Comparison of ENCODE assay signal across 8 cellular contexts in the genomic region with DNA sequence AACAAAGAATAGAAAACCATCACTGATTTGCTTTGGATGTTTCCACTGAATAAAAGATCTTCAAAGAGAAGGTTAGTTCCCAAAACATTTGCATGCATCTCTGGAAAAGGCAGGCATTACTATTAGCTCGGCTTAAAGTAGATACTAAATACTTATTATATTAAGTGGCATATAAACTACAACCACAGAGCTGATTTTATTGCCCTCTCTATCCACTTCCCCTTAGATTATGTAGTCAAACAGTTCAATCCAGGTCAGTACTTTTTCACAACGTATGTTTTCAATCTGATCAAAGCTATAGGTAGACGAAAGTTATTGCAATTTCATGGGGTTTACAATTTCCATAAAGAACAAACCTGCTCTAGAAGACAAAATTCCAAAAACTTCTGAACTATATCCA. TPM values are rescaled to one million over a fixed set of nuclear protein-coding genes. Genes with fewer than 3 reads are reported as not detected.
A peak's percentile ranks its signal among the peaks of the same experiment; 100 is the strongest.
DNase-seq lines count a peak whose midpoint lies in the region; ATAC-seq, FAIRE-seq and TF ChIP-seq lines count a peak whose summit lies in the region.

No MANE protein-coding gene starts in this region.

- peaks cover 8 to 32% of the 10 kb centered on the region in 2 experiments for H3K79me1 ChIP-seq in IMR-90 (ENCODE audit: low read depth in 1 of 2, low read length in 2 of 2)

- peak overlapping the region in 1 of 2 experiments; percentile 76; a peak in 1 of 4 replicates for H4K8ac ChIP-seq in IMR-90 (ENCODE audit: low read depth in 2 of 2, low read length in 2 of 2)

- H3K4me2 ChIP-seq in IMR-90 (ENCODE audit: low read depth, low read length) (peak overlapping the region; percentile 100), K562 (ENCODE audit: insufficient read depth, low read length) (peak overlapping the region; percentile 79)

- BruUV-seq in IMR-90 (replicated peaks; lab: Mats Ljungman, UMichigan): no TSS peak
- BruUV-seq in K562 (replicated peaks; lab: Mats Ljungman, UMichigan): TSS peak; percentile 44

- H3K9me3 ChIP-seq in IMR-90 (ENCODE audit: control insufficient read depth, insufficient read depth, low read length) (no peaks in the 10 kb centered on the region), K562 (replicated peaks; ENCODE audit: control insufficient read depth, insufficient read depth, low read depth, low read length) (no peaks in the 10 kb centered on the region)

- H2BK15ac ChIP-seq in IMR-90 (ENCODE audit: low read depth, low read length): no peak overlapping the region

- no peak overlapping the region for H2AK9ac ChIP-seq in IMR-90 (replicated peaks; ENCODE audit: low read depth, low read length, poor library complexity)

- H3K27me3 Mint-ChIP-seq in mesothelial cell of epicardium (ENCODE audit: low read depth): no peaks in the 10 kb centered on the region

- no peak for DNase-seq in AG09309 (ENCODE audit: low read depth)
- DNase-seq in IMR-90: no peak
- no peak for DNase-seq in K562 (ENCODE audit: extremely low read depth in 1 of 4, low spot score in 3 of 4)
- no peak for DNase-seq in mesothelial cell of epicardium (ENCODE audit: low spot score in 2 of 2, unreplicated experiment in 2 of 2)
- no peak for DNase-seq in mucosa of gallbladder (ENCODE audit: low spot score)
- DNase-seq in NCI-H2196 (lab: John Stamatoyannopoulos, UW; ENCODE audit: unreplicated experiment): no peak

- no peak overlapping the region for H3K18ac ChIP-seq in IMR-90 (ENCODE audit: low read depth, low read length)

- WGBS in IMR-90 (ENCODE audit: extremely low coverage in 2 of 2, insufficient read length in 1 of 2), 2 experiments: no CpG with 5 or more reads among the region's 3 CpGs
- 9% methylated on average over 3 of the region's 3 CpGs for WGBS in K562 (ENCODE audit: insufficient coverage, low coverage, missing lambda C conversion rate)

- peaks cover 6% of the 10 kb centered on the region; the same call in 1 of the 2 replicates for H4K20me1 ChIP-seq in IMR-90 (ENCODE audit: insufficient read depth, low read length)
- H4K20me1 ChIP-seq in K562 (replicated peaks; ENCODE audit: control insufficient read depth, insufficient read depth, low read length): no peaks in the 10 kb centered on the region

- TF ChIP-seq POLR2A in IMR-90 (IDR thresholded peaks at IDR 0.05; ENCODE audit: low read depth, low read length): no peak
- no peak for TF ChIP-seq POLR2A in K562 (conservative IDR thresholded peaks at IDR 0.05)

- POLR2A ChIA-PET in IMR-90 (lab: Charles Lee; ENCODE audit: unreplicated experiment): no interaction called here
- POLR2A ChIA-PET in K562 (lab: Yijun Ruan, JAX): no interaction called here

- H3K9ac ChIP-seq in IMR-90 (ENCODE audit: low read depth, low read length): peak overlapping the region; percentile 95
- peak overlapping the region in 1 of 2 experiments; percentile 64; a peak in 2 of 4 replicates for H3K9ac ChIP-seq in K562 (ENCODE audit: insufficient read depth in 1 of 2, low read depth in 2 of 2, low read length in 2 of 2)

- H3K36me3 ChIP-seq in IMR-90 (ENCODE audit: control insufficient read depth, insufficient read depth, low read length): peaks cover 4% of the 10 kb centered on the region
- peaks cover 20% of the 10 kb centered on the region; the same call in 2 of the 3 replicates for H3K36me3 ChIP-seq in K562 (ENCODE audit: control insufficient read depth, insufficient read depth, low read length)

- no peak overlapping the region for H2BK20ac ChIP-seq in IMR-90 (ENCODE audit: low read depth, low read length)

- dilution Hi-C loops in IMR-90 (cut with HindIII; ENCODE audit: low sequenced_read_pairs, unreplicated experiment): no loop called here

- peak overlapping the region; percentile 72 for H3K4me3 Mint-ChIP-seq in mesothelial cell of epicardium

- ATAC-seq in IMR-90 (ENCODE audit: low read depth) (no peak), K562 (no peak), GM18858 (IDR thresholded peaks at IDR 0.05; ENCODE audit: unreplicated experiment) (no peak), HG02642 (IDR thresholded peaks at IDR 0.05; ENCODE audit: poor library complexity, unreplicated experiment) (no peak)

- H3K9me1 ChIP-seq in IMR-90 (ENCODE audit: insufficient read depth, low read length): peaks cover 3% of the 10 kb centered on the region
- no peaks in the 10 kb centered on the region for H3K9me1 ChIP-seq in K562 (ENCODE audit: control insufficient read depth, insufficient read depth, low read length)

- no peak for TF ChIP-seq EP300 in K562 (IDR thresholded peaks at IDR 0.05; ENCODE audit: low read length)

- no peak overlapping the region for H2BK120ac ChIP-seq in IMR-90 (ENCODE audit: low read depth, low read length)

- FAIRE-seq in K562 (lab: Jason Lieb, UNC): no peak

- TF ChIP-seq CTCF in AG09309 (IDR thresholded peaks at IDR 0.05; ENCODE audit: control insufficient read depth, insufficient read depth, low read depth, low read length, missing control alignments) (no peak), IMR-90 (conservative IDR thresholded peaks at IDR 0.05; ENCODE audit: low read depth, low read length) (no peak), K562 (IDR thresholded peaks at IDR 0.05 in 2 of 3, conservative IDR thresholded peaks at IDR 0.05 in 1 of 3; ENCODE audit: insufficient read depth in 2 of 3, low read depth in 1 of 3, low read length in 3 of 3) (no peak), mesothelial cell of epicardium (IDR thresholded peaks at IDR 0.05; ENCODE audit: unreplicated experiment) (no peak)

- no peak overlapping the region for H2AFZ ChIP-seq in IMR-90 (replicated peaks; ENCODE audit: low read length, poor library complexity)
- H2AFZ ChIP-seq in K562 (ENCODE audit: low read depth, low read length): no peak overlapping the region

- in situ Hi-C loops in IMR-90 (cut with MboI; ENCODE audit: low sequenced_read_pairs) (no loop called here), K562 (cut with MboI) (loop anchor here (25.0 kb wide), 1 partner anchor 352 kb away; no protein-coding TSS in a partner anchor)

- no peak overlapping the region for H3K14ac ChIP-seq in IMR-90 (replicated peaks; ENCODE audit: low read depth, low read length)

- H3K4me1 ChIP-seq in IMR-90 (ENCODE audit: control insufficient read depth, insufficient read depth, low read length): peaks cover 5% of the 10 kb centered on the region; the same call in 1 of the 2 replicates
- H3K4me1 ChIP-seq in K562 (replicated peaks in 1 of 2; ENCODE audit: control insufficient read depth in 2 of 2, insufficient read depth in 2 of 2, low read length in 2 of 2): peaks cover 8 to 13% of the 10 kb centered on the region in 2 experiments; a peak in 4 of 5 replicates

- H2BK5ac ChIP-seq in IMR-90 (ENCODE audit: low read depth, low read length, poor library complexity, severe bottlenecking): peak overlapping the region; percentile 72

- peaks cover 20% of the 10 kb centered on the region for H3K36me3 Mint-ChIP-seq in mesothelial cell of epicardium

- TF ChIP-seq RAD21 in IMR-90 (IDR thresholded peaks at IDR 0.05; ENCODE audit: low read length) (no peak), K562 (CRISPR knock-in tag; conservative IDR thresholded peaks at IDR 0.05 in 1 of 2, IDR thresholded peaks at IDR 0.05 in 1 of 2) (no peak)

- H3K4me1 Mint-ChIP-seq in mesothelial cell of epicardium: peaks cover 18% of the 10 kb centered on the region

- H3K23ac ChIP-seq in IMR-90 (ENCODE audit: low read depth, low read length): peak overlapping the region; percentile 65; the same call in 1 of the 2 replicates

- H3K4me3 ChIP-seq in AG09309 (ENCODE audit: control insufficient read depth, low read depth, low read length) (peak overlapping the region; percentile 80), IMR-90 (ENCODE audit: insufficient read depth, low read depth, low read length) (peak overlapping the region; percentile 82), K562 (peak overlapping the region; percentile 67)

- CTCF ChIA-PET in IMR-90 (lab: Yijun Ruan, JAX) (no interaction called here), K562 (lab: Yijun Ruan, JAX; ENCODE audit: low intra/inter-chr PET ratio) (no interaction called here)

- H3K27ac ChIP-seq in IMR-90 (ENCODE audit: insufficient read depth, low read length) (peak overlapping the region; percentile 84; the same call in 1 of the 2 replicates), K562 (ENCODE audit: extremely low read depth, low read depth, low read length) (no peak overlapping the region)

- H4K5ac ChIP-seq in IMR-90 (ENCODE audit: low read depth, low read length): no peak overlapping the region

- intact Hi-C loops in IMR-90 (cut with micrococcal nuclease) (no loop called here), K562 (cut with micrococcal nuclease) (no loop called here)

- H4K91ac ChIP-seq in IMR-90 (ENCODE audit: insufficient read depth, low read depth, low read length): no peak overlapping the region

- peaks cover 29% of the 10 kb centered on the region for H3K79me2 ChIP-seq in K562 (ENCODE audit: control insufficient read depth, insufficient read depth, low read length)

- H3K27me3 ChIP-seq in IMR-90 (ENCODE audit: control insufficient read depth, insufficient read depth, low read length): no peaks in the 10 kb centered on the region
- no peaks in the 10 kb centered on the region for H3K27me3 ChIP-seq in K562 (ENCODE audit: control insufficient read depth in 2 of 2, insufficient read depth in 2 of 2, low read length in 2 of 2)

- H3K9me3 Mint-ChIP-seq in mesothelial cell of epicardium: no peaks in the 10 kb centered on the region

- H3K56ac ChIP-seq in IMR-90 (ENCODE audit: extremely low read depth, insufficient read depth, low read length): peak overlapping the region; percentile 67; the same call in 1 of the 2 replicates

- peak overlapping the region; percentile 87 for H3K27ac Mint-ChIP-seq in mesothelial cell of epicardium

- H3K4ac ChIP-seq in IMR-90 (ENCODE audit: low read depth, low read length): no peak overlapping the region

- no peak overlapping the region for H2AK5ac ChIP-seq in IMR-90 (ENCODE audit: low read depth, low read length)

RNA-seq across cellular contexts. Expression of a gene that starts 1.3 kb away (rescaled TPM):
- 30.3 and 30.6 TPM in 2 replicates for total RNA-seq in IMR-90 (2012; rRNA removed)
- polyA plus RNA-seq in IMR-90 (2012; rRNA removed): 23.0 and 27.0 TPM in 2 replicates
- polyA plus RNA-seq in IMR-90 (2012; cell fraction: cytosol; rRNA removed): 7.5 and 10.5 TPM in 2 replicates
- 5.1 and 22.2 TPM in 2 replicates for polyA plus RNA-seq in IMR-90 (2012; cell fraction: nucleus; rRNA removed; ENCODE audit: low replicate concordance)
- total RNA-seq in K562 (2011; cell fraction: chromatin; rRNA removed; ENCODE audit: low replicate concordance): 10.1 and 22.7 TPM in 2 replicates
- 9.2 and 9.8 TPM in 2 replicates for total RNA-seq in K562 (2011; cell fraction: nucleolus; rRNA removed)
- 15.0 and 23.0 TPM in 2 replicates for total RNA-seq in K562 (2011; cell fraction: nucleoplasm; rRNA removed)
- 8.2 and 14.0 TPM in 2 replicates for total RNA-seq in K562 (2014; rRNA removed)
- total RNA-seq in K562 (2014; rRNA removed; fragmentation: Illumina TruSeq; extraction: Trizol): 13.0 and 14.2 TPM in 2 replicates
- total RNA-seq in K562 (2015; rRNA removed; fragmentation: Illumina TruSeq; extraction: Trizol): 11.2 and 12.8 TPM in 2 replicates
- total RNA-seq in K562 (2021): 10.2 and 13.1 TPM in 2 replicates
- polyA plus RNA-seq in K562 (2011; rRNA removed): 10.9 and 12.2 TPM in 2 replicates
- 2.1 and 6.4 TPM in 2 replicates for polyA plus RNA-seq in K562 (2011; cell fraction: cytosol; rRNA removed)
- polyA plus RNA-seq in K562 (2011; cell fraction: nucleus; rRNA removed): 6.1 and 9.6 TPM in 2 replicates
- 8.4 and 8.7 TPM in 2 replicates for polyA plus RNA-seq in K562 (2012)
- 8.8 and 10.1 TPM in 2 replicates for polyA plus RNA-seq in K562 (2014; fragmentation: Illumina TruSeq; extraction: Trizol)
- polyA plus RNA-seq in K562 (2014; fragmentation: Nextera tagmentation; extraction: Ambion mirVana): 10 to 100 TPM; 14.9 to 17.8 TPM
- polyA plus RNA-seq in K562 (2014; rRNA removed): 11.7 and 12.5 TPM in 2 replicates
- 12.7 and 14.2 TPM in 2 replicates for polyA minus RNA-seq in K562 (2011; rRNA and poly(A)+ RNA removed)
- polyA minus RNA-seq in K562 (2011; cell fraction: cytosol; rRNA and poly(A)+ RNA removed): 5.4 and 10.1 TPM in 2 replicates
- polyA minus RNA-seq in K562 (2011; cell fraction: nucleus; rRNA and poly(A)+ RNA removed): 6.3 and 11.2 TPM in 2 replicates
- total RNA-seq in mesothelial cell of epicardium: 20.2 to 24.2 TPM (median 23.1 TPM) in 3 replicates
- 58.1 TPM for total RNA-seq in mucosa of gallbladder

RNA-seq across cellular contexts. Expression of a gene that starts 54.8 kb away (rescaled TPM):
- 6.6 and 7.5 TPM in 2 replicates for total RNA-seq in IMR-90 (2012; rRNA removed)
- polyA plus RNA-seq in IMR-90 (2012; rRNA removed): 7.7 and 8.3 TPM in 2 replicates
- polyA plus RNA-seq in IMR-90 (2012; cell fraction: cytosol; rRNA removed): 2.2 and 2.4 TPM in 2 replicates
- 2.2 and 3.0 TPM in 2 replicates for polyA plus RNA-seq in IMR-90 (2012; cell fraction: nucleus; rRNA removed; ENCODE audit: low replicate concordance)
- not detected in 2 replicates for total RNA-seq in K562 (2011; cell fraction: chromatin; rRNA removed; ENCODE audit: low replicate concordance)
- total RNA-seq in K562 (2011; cell fraction: nucleolus; rRNA removed): under 0.01 TPM in 1 of 2 replicates, not detected in the other
- total RNA-seq in K562 (2011; cell fraction: nucleoplasm; rRNA removed): not detected in 2 replicates
- total RNA-seq in K562 (2014; rRNA removed): not detected in 2 replicates
- 0.11 TPM in 1 of 2 replicates, not detected in the other for total RNA-seq in K562 (2014; rRNA removed; fragmentation: Illumina TruSeq; extraction: Trizol)
- total RNA-seq in K562 (2015; rRNA removed; fragmentation: Illumina TruSeq; extraction: Trizol): not detected in 2 replicates
- total RNA-seq in K562 (2021): 0.13 and 0.38 TPM in 2 replicates
- not detected in 2 replicates for polyA plus RNA-seq in K562 (2011; rRNA removed)
- polyA plus RNA-seq in K562 (2011; cell fraction: cytosol; rRNA removed): 0.01 TPM in 2 replicates
- not detected in 2 replicates for polyA plus RNA-seq in K562 (2011; cell fraction: nucleus; rRNA removed)
- 0.03 and 0.08 TPM in 2 replicates for polyA plus RNA-seq in K562 (2012)
- polyA plus RNA-seq in K562 (2014; fragmentation: Illumina TruSeq; extraction: Trizol): 0.01 TPM in 1 of 2 replicates, not detected in the other
- polyA plus RNA-seq in K562 (2014; fragmentation: Nextera tagmentation; extraction: Ambion mirVana): under 1 TPM; under 0.01 to 0.01 TPM
- polyA plus RNA-seq in K562 (2014; rRNA removed): not detected in 2 replicates
- 0.03 TPM in 1 of 2 replicates, not detected in the other for polyA minus RNA-seq in K562 (2011; rRNA and poly(A)+ RNA removed)
- not detected in 2 replicates for polyA minus RNA-seq in K562 (2011; cell fraction: cytosol; rRNA and poly(A)+ RNA removed)
- polyA minus RNA-seq in K562 (2011; cell fraction: nucleus; rRNA and poly(A)+ RNA removed): not detected in 2 replicates
- 9.1 to 9.7 TPM (median 9.2 TPM) in 3 replicates for total RNA-seq in mesothelial cell of epicardium
- 22.6 TPM for total RNA-seq in mucosa of gallbladder
